33 cellular contexts compared by ENCODE assay signal in the genomic region with DNA sequence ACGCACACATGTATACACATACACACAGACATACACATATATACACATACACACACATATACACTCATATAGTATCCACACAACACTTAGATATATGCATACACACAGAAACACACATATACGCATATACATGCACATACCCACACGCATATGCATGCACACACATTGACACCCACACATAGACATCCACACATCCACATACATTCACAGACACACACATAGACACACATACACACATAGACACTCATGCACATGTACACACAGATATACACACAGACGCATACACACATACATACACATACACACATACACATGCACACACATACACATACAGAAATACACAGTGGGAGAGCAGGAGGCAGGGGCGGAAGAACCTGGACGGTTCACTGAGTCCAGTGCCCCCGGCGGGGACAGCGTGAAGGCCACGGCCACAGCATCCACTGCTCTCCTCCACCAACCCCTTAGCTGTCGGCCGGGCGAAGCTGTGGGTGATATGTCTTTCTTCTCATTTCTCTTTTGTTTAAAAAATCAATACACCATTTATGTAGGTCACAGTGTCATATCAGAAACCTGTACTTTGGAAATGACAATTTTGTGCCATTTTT. TPM values are rescaled to one million over a fixed set of nuclear protein-coding genes. Genes with fewer than 3 reads are reported as not detected.
"Had no signal": no experiment of that assay in that cellular context is flagged by ENCODE, and none has a peak within 500 bp of the region (broad histone marks: within the 10 kb centered on the region; RNA-seq: fewer than 3 reads in every experiment).

No MANE protein-coding gene starts in this region.

- H3K9me3 Mint-ChIP-seq: endodermal cell; mesothelial cell of epicardium; naive B cell; natural killer cell treated with Interleukin-12 subunit alpha and Interleukin-12 subunit beta and Interleukin-15 and Interleukin-18, amount 100 ng/mL, for 72 hours; neural crest cell; stimulated activated naive CD8-positive, alpha-beta T cell treated with anti-CD3 and anti-CD28 coated beads, Interleukin-15, amount 100 ng/mL, for 72 hours; type B pancreatic cell had no signal

- H3K36me3 Mint-ChIP-seq: mesothelial cell of epicardium; naive B cell; natural killer cell treated with Interleukin-12 subunit alpha and Interleukin-12 subunit beta and Interleukin-15 and Interleukin-18, amount 100 ng/mL, for 72 hours; type B pancreatic cell had no signal

- H2AFZ ChIP-seq: parathyroid adenoma had no signal

- H3K4me3 Mint-ChIP-seq: endodermal cell; mesothelial cell of epicardium; naive B cell; natural killer cell treated with Interleukin-12 subunit alpha and Interleukin-12 subunit beta and Interleukin-15 and Interleukin-18, amount 100 ng/mL, for 72 hours; neural crest cell; stimulated activated naive CD8-positive, alpha-beta T cell treated with anti-CD3 and anti-CD28 coated beads, Interleukin-15, amount 100 ng/mL, for 72 hours; type B pancreatic cell had no signal

- H3K4me3 ChIP-seq: esophagus muscularis mucosa, gastroesophageal sphincter, heart right ventricle, left lung, mucosa of descending colon, smooth muscle cell, tibial artery had no signal

- H3K4me1 ChIP-seq: esophagus muscularis mucosa, foreskin keratinocyte, gastroesophageal sphincter, heart right ventricle, left lung, parathyroid adenoma, tibial artery had no signal

- H3K27ac ChIP-seq: esophagus muscularis mucosa, foreskin keratinocyte, gastroesophageal sphincter, heart right ventricle, left lung, parathyroid adenoma, tibial artery had no signal

- H3K9me3 ChIP-seq: esophagus muscularis mucosa, gastroesophageal sphincter, heart right ventricle, left lung, mucosa of descending colon, tibial artery had no signal

- H3K4me1 Mint-ChIP-seq: endodermal cell; naive B cell; neural crest cell; stimulated activated naive CD8-positive, alpha-beta T cell treated with anti-CD3 and anti-CD28 coated beads, Interleukin-15, amount 100 ng/mL, for 72 hours had no signal

- H3K4me2 ChIP-seq: smooth muscle cell had no signal

- FAIRE-seq: colon, endothelial cell of umbilical vein, islet of Langerhans had no signal

- H3K36me3 ChIP-seq: esophagus muscularis mucosa, gastroesophageal sphincter, left lung, tibial artery had no signal

- DNase-seq: effector CD8-positive, alpha-beta T cell; endodermal cell; foreskin keratinocyte; glutamatergic neuron; heart right ventricle; hippocampal formation; left cardiac atrium; left lung; mesenchymal stem cell; mucosa of descending colon; naive B cell; stimulated activated CD4-positive, alpha-beta T cell treated with anti-CD3 and anti-CD28 coated beads, Interleukin-12 subunit alpha, Interleukin-12 subunit beta, amount 100 ng/mL, for 4 hours; stimulated activated CD4-positive, alpha-beta T cell treated with anti-CD3 and anti-CD28 coated beads, Interleukin-1b, Interleukin-23, amount 100 ng/mL, for 48 hours; stimulated activated CD4-positive, alpha-beta T cell treated with anti-CD3 and anti-CD28 coated beads, Interleukin-4, amount 100 ng/mL, for 1 hour; stimulated activated CD8-positive, alpha-beta memory T cell treated with anti-CD3 and anti-CD28 coated beads, Interleukin-4, amount 100 ng/mL, for 48 hours; stimulated activated naive CD4-positive, alpha-beta T cell; stimulated activated naive CD8-positive, alpha-beta T cell treated with anti-CD3 and anti-CD28 coated beads, Interleukin-15, amount 100 ng/mL, for 72 hours; tibial artery had no signal

- H3K27ac Mint-ChIP-seq: endodermal cell; mesothelial cell of epicardium; naive B cell; natural killer cell treated with Interleukin-12 subunit alpha and Interleukin-12 subunit beta and Interleukin-15 and Interleukin-18, amount 100 ng/mL, for 72 hours; progenitor cell of endocrine pancreas; stimulated activated naive CD8-positive, alpha-beta T cell treated with anti-CD3 and anti-CD28 coated beads, Interleukin-15, amount 100 ng/mL, for 72 hours; type B pancreatic cell had no signal

- H3K9ac ChIP-seq: parathyroid adenoma had no signal

- H3K79me2 ChIP-seq: parathyroid adenoma had no signal

RNA-seq across cellular contexts. Expression of a gene that starts 2.8 kb away (rescaled TPM):
- total RNA-seq: endodermal cell; endothelial cell of umbilical vein; epithelial cell of proximal tubule; fibroblast of lung; foreskin keratinocyte; lung microvascular endothelial cell; mesothelial cell of epicardium; natural killer cell treated with Interleukin-12 subunit alpha and Interleukin-12 subunit beta and Interleukin-15 and Interleukin-18, amount 100 ng/mL, for 72 hours; neural crest cell; progenitor cell of endocrine pancreas; smooth muscle cell had no signal

RNA-seq across cellular contexts. Expression of a gene that starts 6.8 kb away (rescaled TPM):
- total RNA-seq: endodermal cell; endothelial cell of umbilical vein; epithelial cell of proximal tubule; fibroblast of lung; foreskin keratinocyte; lung microvascular endothelial cell; mesothelial cell of epicardium; natural killer cell treated with Interleukin-12 subunit alpha and Interleukin-12 subunit beta and Interleukin-15 and Interleukin-18, amount 100 ng/mL, for 72 hours; neural crest cell; progenitor cell of endocrine pancreas; smooth muscle cell had no signal

RNA-seq across cellular contexts. Expression of a gene that starts 13.8 kb away (rescaled TPM):
- total RNA-seq: endodermal cell; endothelial cell of umbilical vein; epithelial cell of proximal tubule; fibroblast of lung; foreskin keratinocyte; lung microvascular endothelial cell; mesothelial cell of epicardium; natural killer cell treated with Interleukin-12 subunit alpha and Interleukin-12 subunit beta and Interleukin-15 and Interleukin-18, amount 100 ng/mL, for 72 hours; neural crest cell; progenitor cell of endocrine pancreas; smooth muscle cell had no signal
